8 cellular contexts compared by ENCODE assay signal in genomic region chr19:13099073-13099999, GRCh38. TPM values are rescaled to one million over a fixed set of nuclear protein-coding genes. Genes with fewer than 3 reads are reported as not detected.
DNase-seq lines count a peak whose midpoint lies in the region; ATAC-seq and FAIRE-seq lines count a peak whose summit lies in the region.

No MANE protein-coding gene starts in this region.

- ATAC-seq in GM18907 (IDR thresholded peaks at IDR 0.05; ENCODE audit: unreplicated experiment), result no peak
- no peak for ATAC-seq in GM18861 (IDR thresholded peaks at IDR 0.05; ENCODE audit: unreplicated experiment)

- DNase-seq in EL (peak; percentile 67), NCI-H69 (lab: John Stamatoyannopoulos, UW) (peak; percentile 82), activated T-helper 1 cell treated with Interleukin-2 at 50 U/mL for 16 hours (ENCODE audit: low read depth) (peak; percentile 76), cardiac septum (ENCODE audit: low spot score) (peak; percentile 94), HTR-8/SVneo (ENCODE audit: insufficient read length, low spot score) (no peak)

- intact Hi-C loops in cardiac septum (cut with DNase I), result no loop called here

- H3K4me3 ChIP-seq in skin epidermis, result peak overlapping the region; percentile 25 to 49 (median 37)

- FAIRE-seq in HTR-8/SVneo (lab: Jason Lieb, UNC), result no peak

- peak overlapping the region in 20 of 21 experiments; percentile 66 to 97 (median 86) for H3K27ac ChIP-seq in skin epidermis

RNA-seq across cellular contexts. Expression of gene LYL1, which starts 3.3 kb away (rescaled TPM):
- total RNA-seq in cardiac septum, result 9.4 TPM

RNA-seq across cellular contexts. Expression of gene TRMT1, which starts 17.2 kb away (rescaled TPM):
- total RNA-seq in cardiac septum, result 17.5 TPM

RNA-seq across cellular contexts. Expression of gene NACC1, which starts 18.7 kb away (rescaled TPM):
- total RNA-seq in cardiac septum, result 33.8 TPM

RNA-seq across cellular contexts. Expression of gene STX10, which starts 50.8 kb away (rescaled TPM):
- total RNA-seq in cardiac septum, result 25.7 TPM

RNA-seq across cellular contexts. Expression of gene IER2, which starts 50.9 kb away (rescaled TPM):
- total RNA-seq in cardiac septum, result 28.4 TPM
